1 cellular context compared by ENCODE assay signal in the genomic region with DNA sequence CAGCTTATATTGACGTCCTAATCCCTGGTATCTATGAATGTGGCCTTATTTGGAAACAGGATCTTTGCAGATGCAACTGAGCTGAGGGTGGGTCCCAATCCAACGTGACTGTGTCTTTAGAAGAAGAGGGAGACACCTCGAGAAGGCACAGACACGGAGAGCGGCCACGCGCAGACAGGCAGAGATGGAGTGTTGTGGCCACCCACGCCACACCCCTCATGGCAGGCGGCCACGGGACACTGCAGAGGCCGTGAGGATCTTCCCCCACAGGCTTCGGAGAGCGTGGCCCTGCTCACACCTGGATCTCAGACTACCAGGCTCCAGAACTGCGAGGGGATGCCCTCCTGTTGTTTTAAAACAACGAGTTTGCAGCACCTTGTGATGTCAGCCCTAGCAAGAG.
TF ChIP-seq lines count a peak whose summit lies in the region.

No MANE protein-coding gene starts in this region.

TF ChIP-seq in GM23338, 12 proteins besides CTCF, POLR2A, EP300 and RAD21 (continued from another document):
- TF ChIP-seq ZNF462 (CRISPR knock-in tag; IDR thresholded peaks at IDR 0.05) (no peak), JUNB (IDR thresholded peaks at IDR 0.05; ENCODE audit: unreplicated experiment) (no peak), ZNF331 (CRISPR knock-in tag; IDR thresholded peaks at IDR 0.05; ENCODE audit: low read depth) (no peak), NANOG (IDR thresholded peaks at IDR 0.05; ENCODE audit: borderline replicate concordance) (no peak)
- TF ChIP-seq, protein P1, sequence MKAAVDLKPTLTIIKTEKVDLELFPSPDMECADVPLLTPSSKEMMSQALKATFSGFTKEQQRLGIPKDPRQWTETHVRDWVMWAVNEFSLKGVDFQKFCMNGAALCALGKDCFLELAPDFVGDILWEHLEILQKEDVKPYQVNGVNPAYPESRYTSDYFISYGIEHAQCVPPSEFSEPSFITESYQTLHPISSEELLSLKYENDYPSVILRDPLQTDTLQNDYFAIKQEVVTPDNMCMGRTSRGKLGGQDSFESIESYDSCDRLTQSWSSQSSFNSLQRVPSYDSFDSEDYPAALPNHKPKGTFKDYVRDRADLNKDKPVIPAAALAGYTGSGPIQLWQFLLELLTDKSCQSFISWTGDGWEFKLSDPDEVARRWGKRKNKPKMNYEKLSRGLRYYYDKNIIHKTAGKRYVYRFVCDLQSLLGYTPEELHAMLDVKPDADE (IDR thresholded peaks at IDR 0.05) = no peak
